In the genomic region with DNA sequence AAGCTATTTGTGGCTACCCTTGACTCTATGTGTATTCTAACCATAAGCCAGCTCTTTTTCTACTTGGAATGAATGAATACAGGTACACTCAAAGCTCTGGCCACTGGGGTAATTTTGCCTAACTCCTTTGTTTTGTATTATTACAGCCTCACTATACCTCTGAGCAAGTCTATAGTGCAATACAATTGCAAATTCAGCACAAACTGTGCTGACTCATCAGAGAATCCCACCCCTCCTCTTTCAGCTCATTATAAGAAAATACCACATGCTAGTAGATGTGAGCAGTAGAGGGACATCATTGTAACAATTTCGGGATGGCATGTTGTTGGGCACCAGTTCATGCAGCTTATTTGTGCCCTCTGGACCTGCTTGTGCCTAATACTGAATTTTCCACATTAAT, we compare ENCODE assay signal across 2 cellular contexts.
TF ChIP-seq lines count a peak whose summit lies in the region.

No MANE protein-coding gene starts in this region.

TF ChIP-seq in HepG2, 621 proteins besides CTCF, POLR2A, EP300 and RAD21 (continued from another document):
- TF ChIP-seq MAFK (conservative IDR thresholded peaks at IDR 0.05 in 1 of 2, IDR thresholded peaks at IDR 0.05 in 1 of 2; ENCODE audit: low read length in 2 of 2), result peak; percentile 50 to 74; a peak in 3 of 4 replicates

TF ChIP-seq in GM23338, 12 proteins besides CTCF, POLR2A, EP300 and RAD21:
- TF ChIP-seq ZNF462 (CRISPR knock-in tag; IDR thresholded peaks at IDR 0.05) (no peak), ZNF114 (CRISPR knock-in tag; IDR thresholded peaks at IDR 0.05) (no peak)
